Comparison of ENCODE assay signal across 8 cellular contexts in the genomic region with DNA sequence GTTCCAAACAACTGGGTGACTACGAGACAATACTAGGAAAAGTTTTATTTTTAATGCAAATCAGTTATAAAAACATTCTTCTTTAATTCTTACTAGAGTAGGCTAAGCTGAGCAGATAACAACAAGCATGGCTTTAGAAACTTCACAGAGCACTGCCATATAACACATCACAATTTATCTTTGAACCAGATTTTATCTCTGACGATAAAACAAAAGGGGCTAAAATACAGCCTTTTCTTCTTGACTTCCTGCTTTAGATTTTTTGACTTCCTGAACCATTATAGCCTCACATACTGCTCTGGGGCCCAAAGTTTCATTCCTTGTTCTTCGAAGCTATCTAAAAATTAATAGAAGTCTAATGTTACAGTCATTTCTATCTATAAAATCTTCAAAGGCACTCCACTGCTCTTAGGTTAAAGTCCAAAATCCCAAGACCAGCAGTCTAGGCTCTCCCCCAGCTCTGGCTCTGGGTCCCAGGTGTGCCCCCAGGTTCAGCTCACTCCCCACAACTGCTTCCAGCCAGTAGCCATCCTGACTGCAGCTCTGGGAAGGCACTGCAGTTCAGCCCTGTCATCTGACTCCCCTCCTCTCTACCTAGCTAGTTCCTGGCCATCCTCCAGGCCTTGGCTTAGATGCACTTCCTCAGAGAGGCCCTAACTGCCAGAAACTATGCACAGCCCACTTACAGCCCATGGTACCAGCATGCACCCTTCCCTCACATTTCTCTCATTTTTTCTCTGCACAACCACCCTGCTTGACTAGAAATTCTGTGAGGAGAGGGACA. TPM values are rescaled to one million over a fixed set of nuclear protein-coding genes. Genes with fewer than 3 reads are reported as not detected.
A peak's percentile ranks its signal among the peaks of the same experiment; 100 is the strongest.
DNase-seq lines count a peak whose midpoint lies in the region; ATAC-seq, FAIRE-seq and TF ChIP-seq lines count a peak whose summit lies in the region.
"Had no signal": no experiment of that assay in that cellular context is flagged by ENCODE, and none has a peak within 500 bp of the region (broad histone marks: within the 10 kb centered on the region; RNA-seq: fewer than 3 reads in every experiment).

No MANE protein-coding gene starts in this region.

- H3K4me3 ChIP-seq in H7 (ENCODE audit: insufficient read depth, low read depth, low read length) (no peak overlapping the region), psoas muscle (no peak overlapping the region)

- intact Hi-C loops in psoas muscle (cut with DNase I), result loop anchor here in 1 of 2 donors (5.0 kb wide), 1 partner anchor 40 kb away; no protein-coding TSS in a partner anchor

- peaks cover 49% of the 10 kb centered on the region for H3K4me1 ChIP-seq in psoas muscle

- H3K36me3 ChIP-seq in H7 (replicated peaks; ENCODE audit: control insufficient read depth, insufficient read depth, low read length) (no peaks in the 10 kb centered on the region), psoas muscle (ENCODE audit: insufficient read depth in 1 of 2, low read depth in 1 of 2) (peaks cover 2 to 11% of the 10 kb centered on the region in 2 donors)

- FAIRE-seq in urothelium cell line (lab: Jason Lieb, UNC), result no peak

- WGBS in psoas muscle, 3 donors, result 67 to 68% (median 67%) methylated on average over 3 of the region's 3 CpGs

- H3K9me3 ChIP-seq in psoas muscle, result no peaks in the 10 kb centered on the region

- H3K27me3 ChIP-seq in H7 (ENCODE audit: control insufficient read depth, insufficient read depth, low read length), result no peaks in the 10 kb centered on the region
- H3K27me3 ChIP-seq in psoas muscle (ENCODE audit: insufficient read depth in 3 of 3, low read length in 2 of 3), result no peaks in the 10 kb centered on the region

- ATAC-seq in psoas muscle (peak in 3 of 4 donors; percentile 41 to 57 (median 44)), HG02571 (IDR thresholded peaks at IDR 0.05; ENCODE audit: unreplicated experiment) (no peak)

- in situ Hi-C loops in GM13976 (cut with MboI; ENCODE audit: low sequenced_read_pairs, unreplicated experiment), result no loop called here

- peak; percentile 26 for DNase-seq in H7
- DNase-seq in NCI-H446 (lab: John Stamatoyannopoulos, UW), result peak; percentile 11 to 65
- no peak for DNase-seq in psoas muscle
- DNase-seq in urothelium cell line (ENCODE audit: low spot score), result no peak
- DNase-seq in GM13976 (ENCODE audit: low spot score), result no peak
- DNase-seq: NCI-H146 had no signal

- H3K27ac ChIP-seq in cingulate gyrus (ENCODE audit: low read depth, low read length) (peak overlapping the region; percentile 41), psoas muscle (no peak overlapping the region)

- TF ChIP-seq CTCF in psoas muscle (IDR thresholded peaks at IDR 0.05) (no peak), GM13976 (IDR thresholded peaks at IDR 0.05; ENCODE audit: borderline replicate concordance, control extremely low read depth, extremely low read depth, insufficient read depth, missing control alignments) (no peak)

RNA-seq across cellular contexts. Expression of gene TBC1D2B, which starts 25.7 kb away (rescaled TPM):
- total RNA-seq in H7 (2014; rRNA removed; shearing (Covaris generic)), result 9.9 and 15.7 TPM in 2 replicates
- 10 to 100 TPM in 1 of 4 donors, 1 to 10 TPM in 3; 6.8 to 11.8 (median 8.8) TPM for total RNA-seq in psoas muscle
- 1 to 10 TPM; 2.8 to 5.6 (median 3.4) TPM for polyA plus RNA-seq in psoas muscle

RNA-seq across cellular contexts. Expression of gene SH2D7, which starts 40.5 kb away (rescaled TPM):
- total RNA-seq in H7 (2014; rRNA removed; shearing (Covaris generic)), result not detected in 2 replicates
- total RNA-seq in psoas muscle, result not detected
- polyA plus RNA-seq in psoas muscle, result not detected

Comparison
In these comparisons a context has a peak if more than half of its experiments do, and no peak if none do; other contexts are left out.
1. DNase-seq: peak in H7 (single experiment) and NCI-H446 (2 of 2); none in psoas muscle (0 of 2), urothelium cell line (single experiment) and GM13976 (single experiment).